ENCODE assay signal across 8 cellular contexts in genomic region chr1:25247024-25247828, GRCh38. TPM values are rescaled to one million over a fixed set of nuclear protein-coding genes. Genes with fewer than 3 reads are reported as not detected.
DNase-seq lines count a peak whose midpoint lies in the region; ATAC-seq and TF ChIP-seq lines count a peak whose summit lies in the region.

A gene with protein sequence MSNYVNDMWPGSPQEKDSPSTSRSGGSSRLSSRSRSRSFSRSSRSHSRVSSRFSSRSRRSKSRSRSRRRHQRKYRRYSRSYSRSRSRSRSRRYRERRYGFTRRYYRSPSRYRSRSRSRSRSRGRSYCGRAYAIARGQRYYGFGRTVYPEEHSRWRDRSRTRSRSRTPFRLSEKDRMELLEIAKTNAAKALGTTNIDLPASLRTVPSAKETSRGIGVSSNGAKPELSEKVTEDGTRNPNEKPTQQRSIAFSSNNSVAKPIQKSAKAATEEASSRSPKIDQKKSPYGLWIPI (minus strand): TSS chr1:25247454. CDS start chr1:25246963, 491 bp downstream.

- peak; percentile 98 for DNase-seq in GM04504 (ENCODE audit: low read depth)
- DNase-seq in NCI-H1092 (lab: John Stamatoyannopoulos, UW) = peak; percentile 100
- DNase-seq in activated naive CD4-positive, alpha-beta T cell treated with anti-CD3 and anti-CD28 coated beads, Interleukin-2, amount 50 U/mL, for 72 hours (ENCODE audit: low spot score in 2 of 2) = peak; percentile 100
- peak; percentile 100 for DNase-seq in glomerular visceral epithelial cell (ENCODE audit: extremely low spot score)
- DNase-seq in omental fat pad (ENCODE audit: low spot score) = peak; percentile 95
- DNase-seq in testis = peak; percentile 99

- peak within 1 kb of the TSS; percentile 98 to 100 for H3K27ac ChIP-seq in testis

- TF ChIP-seq CTCF in omental fat pad (IDR thresholded peaks at IDR 0.05) = no peak
- peak in 2 of 3 experiments; percentile 42 to 51 for TF ChIP-seq CTCF in testis (IDR thresholded peaks at IDR 0.05)

- H3K36me3 ChIP-seq in testis (ENCODE audit: low read depth, missing control alignments) = no peaks in the 10 kb centered on the region

- peaks cover 44 to 46% of the 10 kb centered on the region in 2 donors for H3K36me3 Mint-ChIP-seq in activated naive CD4-positive, alpha-beta T cell treated with anti-CD3 and anti-CD28 coated beads, Interleukin-2, amount 50 U/mL, for 72 hours

- intact Hi-C loops in testis (cut with DNase I; ENCODE audit: low total_unique reads) = no loop called here

- 0 to 2% methylated on average over 20 to 78 of the region's 79 CpGs for WGBS in testis, 2 donors

- TF ChIP-seq POLR2A in testis (IDR thresholded peaks at IDR 0.05) = peak; percentile 97

- no peaks in the 10 kb centered on the region for H3K27me3 ChIP-seq in testis

- peak within 1 kb of the TSS; percentile 89 to 92 for H3K4me3 ChIP-seq in testis

- peaks cover 8% of the 10 kb centered on the region for H3K4me1 ChIP-seq in testis

- no peaks in the 10 kb centered on the region for H3K9me3 Mint-ChIP-seq in activated naive CD4-positive, alpha-beta T cell treated with anti-CD3 and anti-CD28 coated beads, Interleukin-2, amount 50 U/mL, for 72 hours

- no peaks in the 10 kb centered on the region for H3K9me3 ChIP-seq in testis

- ATAC-seq in HG02571 (IDR thresholded peaks at IDR 0.05; ENCODE audit: unreplicated experiment) (peak; percentile 82), SK-N-SH treated with all-trans-retinoic acid at 6 μM for 48 hours (peak; percentile 87), omental fat pad (ENCODE audit: low FRiP score) (peak; percentile 99)
- ATAC-seq in activated naive CD4-positive, alpha-beta T cell treated with anti-CD3 and anti-CD28 coated beads, Interleukin-2, amount 50 U/mL, for 72 hours = peak; percentile 81 to 92

- H3K27ac Mint-ChIP-seq in activated naive CD4-positive, alpha-beta T cell treated with anti-CD3 and anti-CD28 coated beads, Interleukin-2, amount 50 U/mL, for 72 hours = peak within 1 kb of the TSS; percentile 99 to 100

TF ChIP-seq in SK-N-SH treated with all-trans-retinoic acid at 6 μM for 48 hours, 23 proteins besides CTCF, POLR2A, EP300 and RAD21:
- TF ChIP-seq CSRNP3 (CRISPR knock-in tag; IDR thresholded peaks at IDR 0.05) (0 out of 2 replicates have a peak, but pooled peaks have one; percentile 32), TOX (CRISPR knock-in tag; IDR thresholded peaks at IDR 0.05; ENCODE audit: borderline replicate concordance) (0 out of 2 replicates have a peak, but pooled peaks have one; percentile 15), ARNTL (CRISPR knock-in tag; IDR thresholded peaks at IDR 0.05; ENCODE audit: borderline replicate concordance, low read depth) (no peak), GLIS3 (CRISPR knock-in tag; IDR thresholded peaks at IDR 0.05) (peak; percentile 86)

RNA-seq across cellular contexts. Expression of the gene that starts here (rescaled TPM):
- total RNA-seq in activated naive CD4-positive, alpha-beta T cell treated with anti-CD3 and anti-CD28 coated beads, Interleukin-2, amount 50 U/mL, for 72 hours = 100 to 1,000 TPM; 147 to 154 TPM
- total RNA-seq in omental fat pad (100 to 1,000 TPM in 2 of 4 donors, 10 to 100 TPM in 2; 98.7 to 236 (median 103) TPM), testis (100 to 1,000 TPM; 171 to 175 TPM)
- 73.7 TPM for polyA plus RNA-seq in testis (ENCODE audit: insufficient read depth, low read depth, low replicate concordance)

Comparison
In these comparisons a context has a peak if more than half of its experiments do, and no peak if none do; other contexts are left out.
1. Peak in every context shown above with its lines: DNase-seq, ATAC-seq, H3K4me3 ChIP-seq and H3K27ac ChIP-seq.
2. CTCF ChIP-seq: peak in testis (2 of 3); none in omental fat pad (0 of 3).